Comparison of ENCODE assay signal across 12 cellular contexts in genomic region chr13:95679722-95680121, GRCh38. TPM values are rescaled to one million over a fixed set of nuclear protein-coding genes. Genes with fewer than 3 reads are reported as not detected.
DNase-seq lines count a peak whose midpoint lies in the region; ATAC-seq and TF ChIP-seq lines count a peak whose summit lies in the region.
"Had no signal": no experiment of that assay in that cellular context is flagged by ENCODE, and none has a peak within 500 bp of the region (broad histone marks: within the 10 kb centered on the region; RNA-seq: fewer than 3 reads in every experiment).

No MANE protein-coding gene starts in this region.

- H4K20me1 ChIP-seq in DOHH2 (ENCODE audit: control insufficient read depth, insufficient read depth, low read depth, low read length) (peaks cover 8% of the 10 kb centered on the region; the same call in 1 of the 2 replicates), SU-DHL-6 (ENCODE audit: low read depth, low read length) (peaks cover 22% of the 10 kb centered on the region; the same call in 1 of the 2 replicates)

- in situ Hi-C loops in brain microvascular endothelial cell (cut with HindIII; ENCODE audit: low pct_ligation_motif_present, low sequenced_read_pairs) = no loop called here

- H2BK120ac ChIP-seq in mesenchymal stem cell (ENCODE audit: low read depth, low read length) = no peak overlapping the region

- TF ChIP-seq CTCF in DOHH2 (IDR thresholded peaks at IDR 0.05; ENCODE audit: low read depth, low read length, poor library complexity, severe bottlenecking) = no peak
- TF ChIP-seq CTCF in SU-DHL-6 (IDR thresholded peaks at IDR 0.05; ENCODE audit: insufficient read depth, low read length, poor library complexity, severe bottlenecking) = no peak
- no peak for TF ChIP-seq CTCF in brain microvascular endothelial cell (IDR thresholded peaks at IDR 0.05; ENCODE audit: low read depth, low read length, missing control alignments)

- H3K4ac ChIP-seq in mesenchymal stem cell (ENCODE audit: low read depth in 1 of 2, low read length in 2 of 2) = no peak overlapping the region

- no peak overlapping the region for H4K8ac ChIP-seq in mesenchymal stem cell (ENCODE audit: low read length)

- no peak overlapping the region for H4K91ac ChIP-seq in mesenchymal stem cell (ENCODE audit: low read length)

- H2AK5ac ChIP-seq in mesenchymal stem cell (ENCODE audit: low read length, severe bottlenecking) = no peak overlapping the region

- H2BK15ac ChIP-seq in mesenchymal stem cell (ENCODE audit: low read depth, poor library complexity, severe bottlenecking) = no peak overlapping the region

- H3K36me3 ChIP-seq in DOHH2 (ENCODE audit: control insufficient read depth, low read length) (peaks cover 27% of the 10 kb centered on the region), SU-DHL-6 (ENCODE audit: low read length) (no peaks in the 10 kb centered on the region), mesenchymal stem cell (ENCODE audit: control insufficient read depth in 1 of 2, insufficient read depth in 2 of 2, low read depth in 1 of 2, low read length in 2 of 2) (no peaks in the 10 kb centered on the region), brain microvascular endothelial cell (replicated peaks) (no peaks in the 10 kb centered on the region)

- ATAC-seq in GM21723 (IDR thresholded peaks at IDR 0.05; ENCODE audit: unreplicated experiment) = no peak
- ATAC-seq: WTC11 had no signal

- peaks cover 34% of the 10 kb centered on the region for H3K4me1 ChIP-seq in DOHH2 (ENCODE audit: control insufficient read depth, low read length)
- no peaks in the 10 kb centered on the region for H3K4me1 ChIP-seq in mesenchymal stem cell (ENCODE audit: control insufficient read depth, insufficient read depth, low read depth, low read length)

- no peak overlapping the region for H3K18ac ChIP-seq in mesenchymal stem cell (ENCODE audit: low read depth in 1 of 2, low read length in 2 of 2)

- no peak overlapping the region for H2BK12ac ChIP-seq in mesenchymal stem cell (ENCODE audit: low read length in 2 of 2)

- peaks cover 92% of the 10 kb centered on the region for H3K79me2 ChIP-seq in DOHH2 (ENCODE audit: control insufficient read depth, low read length)
- H3K79me2 ChIP-seq in SU-DHL-6 (ENCODE audit: insufficient read depth, low read length) = peaks cover 80% of the 10 kb centered on the region

- H2AFZ ChIP-seq in SU-DHL-6 (ENCODE audit: low read depth, low read length, severe bottlenecking) (no peak overlapping the region), mesenchymal stem cell (ENCODE audit: low read depth, low read length) (no peak overlapping the region)

- no peak overlapping the region for H3K23ac ChIP-seq in mesenchymal stem cell (ENCODE audit: low read length in 2 of 2)

- H3K14ac ChIP-seq in mesenchymal stem cell (ENCODE audit: low read length in 2 of 2) = no peak overlapping the region

- peaks cover 9% of the 10 kb centered on the region for H3K79me1 ChIP-seq in mesenchymal stem cell (replicated peaks; ENCODE audit: low read length, poor library complexity, severe bottlenecking)

- H3K4me3 ChIP-seq in DOHH2 (ENCODE audit: low read length) (no peak overlapping the region), SU-DHL-6 (ENCODE audit: insufficient read depth, low read length, poor library complexity, severe bottlenecking) (no peak overlapping the region), mesenchymal stem cell (ENCODE audit: insufficient read depth in 1 of 2, low read depth in 1 of 2, low read length in 2 of 2) (peak overlapping the region in 1 of 2 experiments; percentile 30), brain microvascular endothelial cell (ENCODE audit: low read depth, low read length) (no peak overlapping the region)

- H2BK5ac ChIP-seq in mesenchymal stem cell (ENCODE audit: low read depth, low read length, poor library complexity, severe bottlenecking) = no peak overlapping the region

- H3K9me2 ChIP-seq in DOHH2 (replicated peaks; ENCODE audit: control insufficient read depth, low read length) (no peaks in the 10 kb centered on the region), SU-DHL-6 (replicated peaks; ENCODE audit: insufficient read depth, low read length) (no peaks in the 10 kb centered on the region)

- 81% methylated on average over 2 of the region's 2 CpGs for WGBS in mesenchymal stem cell

- H3K27ac ChIP-seq in DOHH2 (ENCODE audit: low read depth, low read length) = no peak overlapping the region
- H3K27ac ChIP-seq in SU-DHL-6 (ENCODE audit: low read depth, low read length) = no peak overlapping the region
- H3K27ac ChIP-seq in mesenchymal stem cell (ENCODE audit: low read length, poor library complexity, severe bottlenecking) = no peak overlapping the region
- no peak overlapping the region for H3K27ac ChIP-seq in brain microvascular endothelial cell

- no peaks in the 10 kb centered on the region for H3K27me3 ChIP-seq in DOHH2 (ENCODE audit: control insufficient read depth, low read length)
- H3K27me3 ChIP-seq in SU-DHL-6 (ENCODE audit: low read length) = no peaks in the 10 kb centered on the region
- no peaks in the 10 kb centered on the region for H3K27me3 ChIP-seq in mesenchymal stem cell (ENCODE audit: control insufficient read depth in 1 of 2, insufficient read depth in 1 of 2, low read length in 2 of 2)
- no peaks in the 10 kb centered on the region for H3K27me3 ChIP-seq in brain microvascular endothelial cell (replicated peaks)

- H3K9me3 ChIP-seq in DOHH2 (ENCODE audit: control insufficient read depth, insufficient read depth, low read length) = no peaks in the 10 kb centered on the region
- H3K9me3 ChIP-seq in SU-DHL-6 (ENCODE audit: insufficient read depth, low read length) = no peaks in the 10 kb centered on the region
- H3K9me3 ChIP-seq in mesenchymal stem cell (ENCODE audit: control insufficient read depth, low read length) = no peaks in the 10 kb centered on the region

- H3K9ac ChIP-seq in SU-DHL-6 (ENCODE audit: low read length) (no peak overlapping the region), mesenchymal stem cell (ENCODE audit: low read length) (peak overlapping the region; percentile 95)

- H3F3A ChIP-seq in DOHH2 (ENCODE audit: control insufficient read depth, insufficient read depth) (no peaks in the 10 kb centered on the region; the same call in 1 of the 2 replicates), SU-DHL-6 (ENCODE audit: insufficient read depth) (peaks cover 11% of the 10 kb centered on the region; the same call in 1 of the 2 replicates)

- DNase-seq in AML-193 (lab: John Stamatoyannopoulos, UW) = peak; percentile 50 to 56
- DNase-seq in mesenchymal stem cell = no peak
- no peak for DNase-seq in brain microvascular endothelial cell
- DNase-seq in RPMI8226 = no peak
- no peak for DNase-seq in islet precursor cell
- DNase-seq: NCI-H1105, NCI-H510A, SHP77 treated with DMSO at 0.1 percent for 48 hours had no signal

- H3K4me2 ChIP-seq in DOHH2 (ENCODE audit: low read length) (peak overlapping the region; percentile 92), SU-DHL-6 (ENCODE audit: low read depth, low read length, poor library complexity, severe bottlenecking) (peak overlapping the region; percentile 82), mesenchymal stem cell (ENCODE audit: low read length, poor library complexity, severe bottlenecking) (no peak overlapping the region)

RNA-seq across cellular contexts. Expression of gene DNAJC3, which starts 2.8 kb away (rescaled TPM):
- polyA plus RNA-seq in mesenchymal stem cell (2013, experiment 1 of 2) = 45.0 TPM
- 46.6 TPM for polyA plus RNA-seq in mesenchymal stem cell (2013, experiment 2 of 2)

RNA-seq across cellular contexts. Expression of gene DZIP1, which starts 35.2 kb away (rescaled TPM):
- polyA plus RNA-seq in mesenchymal stem cell (2013, experiment 1 of 2) = 57.1 TPM
- polyA plus RNA-seq in mesenchymal stem cell (2013, experiment 2 of 2) = 56.1 TPM

Comparison
In these comparisons a context has a peak if more than half of its experiments do, and no peak if none do; other contexts are left out.
1. DNase-seq: peak in AML-193 (2 of 2); none in mesenchymal stem cell (single experiment), brain microvascular endothelial cell (single experiment), RPMI8226 (single experiment) and islet precursor cell (single experiment).